1 cellular context compared by ENCODE assay signal in the genomic region with DNA sequence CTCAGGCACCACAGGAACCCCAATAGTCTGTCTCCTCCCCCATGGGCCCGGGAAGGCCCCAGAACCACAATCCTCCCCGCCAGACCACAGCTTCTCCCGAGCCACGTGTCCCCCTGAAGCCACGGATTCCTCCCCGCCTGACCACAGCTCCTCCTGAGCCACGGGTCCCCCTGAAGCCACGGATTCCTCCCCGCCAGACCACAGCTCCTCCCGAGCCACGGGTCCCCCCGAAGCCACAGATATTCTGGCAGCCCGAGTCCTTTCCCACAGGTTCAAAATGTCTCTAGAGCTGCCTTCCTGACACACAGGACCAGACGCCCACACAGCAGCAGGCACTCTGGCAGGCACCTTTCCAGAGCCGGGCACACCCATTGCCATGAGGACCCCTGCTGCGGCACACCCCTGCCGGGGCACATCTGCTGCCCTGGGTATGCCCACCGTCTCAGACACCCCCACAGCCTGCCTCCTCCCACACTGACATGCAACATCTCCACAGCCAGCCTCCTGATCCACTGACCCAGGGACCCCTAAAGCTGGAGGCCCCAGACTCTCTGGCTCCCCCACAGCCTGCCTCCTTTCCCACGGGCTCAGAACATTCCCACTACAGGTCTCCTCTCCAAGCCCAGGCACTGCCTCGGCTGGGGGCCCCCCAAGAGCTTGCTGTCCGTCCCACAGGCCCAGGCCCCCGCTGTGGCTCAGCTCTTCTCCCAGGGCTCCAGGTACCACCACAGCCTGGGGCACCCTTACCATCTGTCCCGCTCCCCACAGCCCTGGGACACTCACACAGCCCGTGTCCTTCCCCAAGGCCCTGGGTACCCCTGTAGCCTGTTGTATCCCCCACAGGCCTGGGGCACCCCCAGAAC.
TF ChIP-seq lines count a peak whose summit lies in the region.

No MANE protein-coding gene starts in this region.

TF ChIP-seq in HEK293, 187 proteins besides CTCF, POLR2A, EP300 and RAD21 (continued from another document):
- TF ChIP-seq, protein P1, sequence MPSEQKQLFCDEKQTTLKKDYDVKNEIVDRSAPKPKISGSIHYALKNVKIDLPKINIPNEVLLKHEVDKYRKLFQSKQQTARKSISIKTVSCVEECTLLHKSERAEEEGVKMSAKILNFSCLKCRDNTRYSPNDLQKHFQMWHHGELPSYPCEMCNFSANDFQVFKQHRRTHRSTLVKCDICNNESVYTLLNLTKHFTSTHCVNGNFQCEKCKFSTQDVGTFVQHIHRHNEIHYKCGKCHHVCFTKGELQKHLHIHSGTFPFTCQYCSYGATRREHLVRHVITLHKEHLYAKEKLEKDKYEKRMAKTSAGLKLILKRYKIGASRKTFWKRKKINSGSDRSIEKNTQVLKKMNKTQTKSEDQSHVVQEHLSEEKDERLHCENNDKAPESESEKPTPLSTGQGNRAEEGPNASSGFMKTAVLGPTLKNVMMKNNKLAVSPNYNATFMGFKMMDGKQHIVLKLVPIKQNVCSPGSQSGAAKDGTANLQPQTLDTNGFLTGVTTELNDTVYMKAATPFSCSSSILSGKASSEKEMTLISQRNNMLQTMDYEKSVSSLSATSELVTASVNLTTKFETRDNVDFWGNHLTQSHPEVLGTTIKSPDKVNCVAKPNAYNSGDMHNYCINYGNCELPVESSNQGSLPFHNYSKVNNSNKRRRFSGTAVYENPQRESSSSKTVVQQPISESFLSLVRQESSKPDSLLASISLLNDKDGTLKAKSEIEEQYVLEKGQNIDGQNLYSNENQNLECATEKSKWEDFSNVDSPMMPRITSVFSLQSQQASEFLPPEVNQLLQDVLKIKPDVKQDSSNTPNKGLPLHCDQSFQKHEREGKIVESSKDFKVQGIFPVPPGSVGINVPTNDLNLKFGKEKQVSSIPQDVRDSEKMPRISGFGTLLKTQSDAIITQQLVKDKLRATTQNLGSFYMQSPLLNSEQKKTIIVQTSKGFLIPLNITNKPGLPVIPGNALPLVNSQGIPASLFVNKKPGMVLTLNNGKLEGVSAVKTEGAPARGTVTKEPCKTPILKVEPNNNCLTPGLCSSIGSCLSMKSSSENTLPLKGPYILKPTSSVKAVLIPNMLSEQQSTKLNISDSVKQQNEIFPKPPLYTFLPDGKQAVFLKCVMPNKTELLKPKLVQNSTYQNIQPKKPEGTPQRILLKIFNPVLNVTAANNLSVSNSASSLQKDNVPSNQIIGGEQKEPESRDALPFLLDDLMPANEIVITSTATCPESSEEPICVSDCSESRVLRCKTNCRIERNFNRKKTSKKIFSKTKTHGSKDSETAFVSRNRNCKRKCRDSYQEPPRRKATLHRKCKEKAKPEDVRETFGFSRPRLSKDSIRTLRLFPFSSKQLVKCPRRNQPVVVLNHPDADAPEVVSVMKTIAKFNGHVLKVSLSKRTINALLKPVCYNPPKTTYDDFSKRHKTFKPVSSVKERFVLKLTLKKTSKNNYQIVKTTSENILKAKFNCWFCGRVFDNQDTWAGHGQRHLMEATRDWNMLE (tag by site-specific recombination; conservative IDR thresholded peaks at IDR 0.05; ENCODE audit: low read depth): no peak
- TF ChIP-seq ZNF776 (tag by site-specific recombination; IDR thresholded peaks at IDR 0.05; ENCODE audit: borderline replicate concordance) (no peak), ZNF23 (tag by site-specific recombination; IDR thresholded peaks at IDR 0.05; ENCODE audit: borderline replicate concordance) (no peak), ZNF16 (tag by site-specific recombination; IDR thresholded peaks at IDR 0.05; ENCODE audit: low read depth) (no peak), ZNF626 (tag by site-specific recombination; IDR thresholded peaks at IDR 0.05) (no peak), SP7 (tag by site-specific recombination; IDR thresholded peaks at IDR 0.05) (no peak), GLIS1 (tag by site-specific recombination; IDR thresholded peaks at IDR 0.05) (peak; percentile 79), ZNF223 (tag by site-specific recombination; IDR thresholded peaks at IDR 0.05) (no peak), ZNF426 (tag by site-specific recombination; IDR thresholded peaks at IDR 0.05) (no peak), OSR2 (tag by site-specific recombination; IDR thresholded peaks at IDR 0.05) (no peak), KLF10 (tag by site-specific recombination; IDR thresholded peaks at IDR 0.05) (no peak), GLIS2 (tag by site-specific recombination; IDR thresholded peaks at IDR 0.05) (peak; percentile 65), EGR2 (tag by site-specific recombination; IDR thresholded peaks at IDR 0.05; ENCODE audit: low read depth) (peak; percentile 28; the same call in 1 of the 2 replicates), ZNF629 (tag by site-specific recombination; IDR thresholded peaks at IDR 0.05) (no peak), ZNF335 (tag by site-specific recombination; conservative IDR thresholded peaks at IDR 0.05) (peak; percentile 58), ZNF610 (tag by site-specific recombination; IDR thresholded peaks at IDR 0.05; ENCODE audit: borderline replicate concordance) (no peak), ZNF843 (tag by site-specific recombination; IDR thresholded peaks at IDR 0.05) (no peak), ZFHX2 (tag by site-specific recombination; conservative IDR thresholded peaks at IDR 0.05) (peak; percentile 66), ZNF677 (tag by site-specific recombination; IDR thresholded peaks at IDR 0.05) (no peak)
- TF ChIP-seq, protein P2, sequence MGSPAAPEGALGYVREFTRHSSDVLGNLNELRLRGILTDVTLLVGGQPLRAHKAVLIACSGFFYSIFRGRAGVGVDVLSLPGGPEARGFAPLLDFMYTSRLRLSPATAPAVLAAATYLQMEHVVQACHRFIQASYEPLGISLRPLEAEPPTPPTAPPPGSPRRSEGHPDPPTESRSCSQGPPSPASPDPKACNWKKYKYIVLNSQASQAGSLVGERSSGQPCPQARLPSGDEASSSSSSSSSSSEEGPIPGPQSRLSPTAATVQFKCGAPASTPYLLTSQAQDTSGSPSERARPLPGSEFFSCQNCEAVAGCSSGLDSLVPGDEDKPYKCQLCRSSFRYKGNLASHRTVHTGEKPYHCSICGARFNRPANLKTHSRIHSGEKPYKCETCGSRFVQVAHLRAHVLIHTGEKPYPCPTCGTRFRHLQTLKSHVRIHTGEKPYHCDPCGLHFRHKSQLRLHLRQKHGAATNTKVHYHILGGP (tag by site-specific recombination; IDR thresholded peaks at IDR 0.05): no peak
- TF ChIP-seq, protein P3, sequence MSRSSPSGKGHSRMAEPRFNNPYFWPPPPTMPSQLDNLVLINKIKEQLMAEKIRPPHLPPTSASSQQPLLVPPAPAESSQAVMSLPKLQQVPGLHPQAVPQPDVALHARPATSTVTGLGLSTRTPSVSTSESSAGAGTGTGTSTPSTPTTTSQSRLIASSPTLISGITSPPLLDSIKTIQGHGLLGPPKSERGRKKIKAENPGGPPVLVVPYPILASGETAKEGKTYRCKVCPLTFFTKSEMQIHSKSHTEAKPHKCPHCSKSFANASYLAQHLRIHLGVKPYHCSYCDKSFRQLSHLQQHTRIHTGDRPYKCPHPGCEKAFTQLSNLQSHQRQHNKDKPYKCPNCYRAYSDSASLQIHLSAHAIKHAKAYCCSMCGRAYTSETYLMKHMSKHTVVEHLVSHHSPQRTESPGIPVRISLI (tag by site-specific recombination; IDR thresholded peaks at IDR 0.05): no peak
